ENCODE assay signal across 2 cellular contexts in the genomic region with DNA sequence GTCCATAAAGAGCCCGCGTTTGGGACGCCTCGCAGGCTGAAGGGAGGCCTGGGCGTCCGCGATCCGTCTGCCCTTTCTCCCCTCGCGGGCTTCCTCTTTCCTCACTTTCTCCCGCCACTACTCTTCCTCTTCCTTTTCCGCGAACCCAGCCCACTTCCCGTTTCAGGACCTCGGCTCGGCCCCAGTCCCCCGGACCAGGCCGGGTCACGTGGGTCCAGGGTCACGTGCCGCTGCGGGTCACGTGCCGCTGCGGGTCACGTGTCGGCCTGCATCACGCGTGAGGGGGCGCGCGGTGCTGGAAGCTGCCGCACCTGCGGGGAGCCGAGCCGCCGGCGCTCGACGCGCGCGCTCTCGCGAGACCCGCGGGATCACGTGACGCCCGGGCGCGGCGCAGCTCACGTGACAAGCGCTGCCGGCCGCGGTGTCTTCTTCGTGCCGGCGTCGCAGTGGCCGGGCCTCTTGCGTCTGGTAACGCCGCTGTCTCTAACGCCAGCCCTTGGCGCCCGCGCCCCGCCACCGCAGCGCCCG.
TF ChIP-seq lines count a peak whose summit lies in the region.

Gene LAMP1 (plus strand): TSS at position 398 of the 528 bp plus-strand sequence. CDS start 196 bp downstream, outside the sequence.

TF ChIP-seq in IMR-90, 13 proteins besides CTCF, POLR2A, EP300 and RAD21:
- TF ChIP-seq USF2 (IDR thresholded peaks at IDR 0.05; ENCODE audit: low read depth, low read length) (peak; percentile 99), FOS (IDR thresholded peaks at IDR 0.05; ENCODE audit: low read depth, low read length) (peak; percentile 100), MAZ (IDR thresholded peaks at IDR 0.05; ENCODE audit: borderline replicate concordance, low read depth, low read length) (peak; percentile 69; the same call in 1 of the 2 replicates), MAFK (IDR thresholded peaks at IDR 0.05; ENCODE audit: low read depth, low read length) (no peak), BHLHE40 (IDR thresholded peaks at IDR 0.05; ENCODE audit: low read depth, low read length) (peak; percentile 100), NFE2L2 (IDR thresholded peaks at IDR 0.05; ENCODE audit: low read depth, low read length) (peak; percentile 45; the same call in 1 of the 2 replicates), SMC3 (IDR thresholded peaks at IDR 0.05; ENCODE audit: low read depth, low read length) (no peak), ELK1 (IDR thresholded peaks at IDR 0.05; ENCODE audit: borderline replicate concordance, low read depth, low read length) (no peak), RCOR1 (IDR thresholded peaks at IDR 0.05; ENCODE audit: insufficient replicate concordance, low read length) (peak; percentile 75), RFX5 (IDR thresholded peaks at IDR 0.05; ENCODE audit: low read depth, low read length) (no peak), CHD1 (IDR thresholded peaks at IDR 0.05; ENCODE audit: low read depth, low read length) (no peak), MXI1 (IDR thresholded peaks at IDR 0.05; ENCODE audit: borderline replicate concordance, low read depth, low read length) (peak; percentile 67; the same call in 1 of the 2 replicates)

TF ChIP-seq in endothelial cell of umbilical vein, 7 proteins besides CTCF, POLR2A, EP300 and RAD21:
- peak; percentile 83 for TF ChIP-seq POLR2AphosphoS5 (IDR thresholded peaks at IDR 0.05; ENCODE audit: insufficient read depth, low read depth, low read length)
- no peak for TF ChIP-seq EZH2 (IDR thresholded peaks at IDR 0.05; ENCODE audit: borderline replicate concordance, low read depth, low read length, severe bottlenecking)
- TF ChIP-seq, protein P1, sequence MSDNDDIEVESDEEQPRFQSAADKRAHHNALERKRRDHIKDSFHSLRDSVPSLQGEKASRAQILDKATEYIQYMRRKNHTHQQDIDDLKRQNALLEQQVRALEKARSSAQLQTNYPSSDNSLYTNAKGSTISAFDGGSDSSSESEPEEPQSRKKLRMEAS (IDR thresholded peaks at IDR 0.05; ENCODE audit: insufficient read depth, insufficient read length): peak; percentile 99
- TF ChIP-seq GATA2 (IDR thresholded peaks at IDR 0.05; ENCODE audit: insufficient read depth, insufficient read length, low read depth, low read length): no peak
- no peak for TF ChIP-seq JUN (IDR thresholded peaks at IDR 0.05; ENCODE audit: borderline replicate concordance, insufficient read depth, insufficient read length, low read depth)
- peak; percentile 67 for TF ChIP-seq MYC (IDR thresholded peaks at IDR 0.05; ENCODE audit: low read depth, low read length)
- no peak for TF ChIP-seq FOS (IDR thresholded peaks at IDR 0.05; ENCODE audit: borderline replicate concordance, insufficient read depth, low read length)
TF ChIP-seq in endothelial cell of umbilical vein: peak in this region for 3.
